In the genomic region with DNA sequence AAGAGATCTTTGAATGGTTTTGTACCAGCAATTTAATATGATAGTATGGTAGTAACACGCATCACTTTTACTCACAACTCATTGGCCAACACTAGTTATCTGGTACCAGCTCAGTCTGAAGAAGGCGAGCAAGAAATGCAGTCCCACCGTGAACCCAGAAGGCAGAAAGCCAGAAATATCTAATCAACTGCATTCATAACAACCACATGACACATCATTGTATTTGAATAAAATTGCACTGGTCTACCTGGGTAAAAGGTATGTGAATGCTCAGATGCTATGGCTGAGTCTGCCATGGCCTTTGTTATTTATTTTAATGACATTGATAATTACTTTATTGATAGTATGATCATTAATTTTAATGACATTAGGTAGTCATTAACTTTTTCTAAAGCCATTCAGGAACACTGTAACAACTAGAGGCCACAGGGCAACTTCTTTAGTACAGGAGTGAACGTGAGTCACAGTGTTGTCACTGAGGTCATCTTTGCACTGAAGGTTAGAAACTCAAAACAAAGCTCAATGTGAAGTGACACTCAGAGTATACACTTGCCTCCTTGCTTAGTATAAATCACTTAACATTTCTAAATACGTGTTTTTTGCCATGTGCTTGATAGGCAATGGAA, we compare ENCODE assay signal across 24 cellular contexts.
DNase-seq lines count a peak whose midpoint lies in the region; FAIRE-seq and TF ChIP-seq lines count a peak whose summit lies in the region.
"Had no signal": no experiment of that assay in that cellular context is flagged by ENCODE, and none has a peak within 500 bp of the region (broad histone marks: within the 10 kb centered on the region; RNA-seq: fewer than 3 reads in every experiment).

No MANE protein-coding gene starts in this region.

- H4K8ac ChIP-seq in mesenchymal stem cell (ENCODE audit: low read length), result no peak overlapping the region

- H3K27ac ChIP-seq in mesenchymal stem cell (ENCODE audit: low read length, poor library complexity, severe bottlenecking), result no peak overlapping the region
- H3K27ac ChIP-seq: adrenal gland, breast epithelium, skin epidermis had no signal

- H3K4me3 ChIP-seq in bronchial epithelial cell (ENCODE audit: low read depth, low read length) (no peak overlapping the region), mesenchymal stem cell (ENCODE audit: insufficient read depth in 1 of 2, low read depth in 1 of 2, low read length in 2 of 2) (no peak overlapping the region)
- H3K4me3 ChIP-seq: adrenal gland, breast epithelium, skin epidermis had no signal

- no peak overlapping the region for H2AFZ ChIP-seq in mesenchymal stem cell (ENCODE audit: low read depth, low read length)

- H2BK12ac ChIP-seq in mesenchymal stem cell (ENCODE audit: low read length in 2 of 2), result no peak overlapping the region

- H3K36me3 ChIP-seq in bronchial epithelial cell (ENCODE audit: control insufficient read depth, insufficient read depth, low read length), result no peaks in the 10 kb centered on the region
- H3K36me3 ChIP-seq in mesenchymal stem cell (ENCODE audit: control insufficient read depth in 1 of 2, insufficient read depth in 2 of 2, low read depth in 1 of 2, low read length in 2 of 2), result no peaks in the 10 kb centered on the region
- H3K36me3 ChIP-seq: adrenal gland, BE2C, breast epithelium had no signal

- no peak overlapping the region for H3K14ac ChIP-seq in mesenchymal stem cell (ENCODE audit: low read length in 2 of 2)

- no peak overlapping the region for H3K23ac ChIP-seq in mesenchymal stem cell (ENCODE audit: low read length in 2 of 2)

- no peak overlapping the region for H2BK5ac ChIP-seq in mesenchymal stem cell (ENCODE audit: low read depth, low read length, poor library complexity, severe bottlenecking)

- H4K91ac ChIP-seq in mesenchymal stem cell (ENCODE audit: low read length), result no peak overlapping the region

- TF ChIP-seq CTCF in bronchial epithelial cell (IDR thresholded peaks at IDR 0.05; ENCODE audit: insufficient read depth, low read length, severe bottlenecking), result no peak

- WGBS in mesenchymal stem cell, result 49% methylated on average over 3 of the region's 5 CpGs

- H3K4me1 ChIP-seq in mesenchymal stem cell (ENCODE audit: control insufficient read depth, insufficient read depth, low read depth, low read length), result peaks cover 6% of the 10 kb centered on the region
- H3K4me1 ChIP-seq: BE2C had no signal

- no peak overlapping the region for H3K9ac ChIP-seq in mesenchymal stem cell (ENCODE audit: low read length)

- no peak overlapping the region for H3K18ac ChIP-seq in mesenchymal stem cell (ENCODE audit: low read depth in 1 of 2, low read length in 2 of 2)

- DNase-seq in Caki2 (ENCODE audit: low read depth), result peak; percentile 54
- DNase-seq in HT-29 (ENCODE audit: low spot score), result peak; percentile 61
- DNase-seq in bronchial epithelial cell (ENCODE audit: low read depth), result peak; percentile 66
- peak; percentile 44 for DNase-seq in mesenchymal stem cell
- DNase-seq in NCI-H2081 (lab: John Stamatoyannopoulos, UW), result no peak
- DNase-seq in ACHN, result no peak
- no peak for DNase-seq in frontal cortex (ENCODE audit: low spot score in 2 of 2)
- DNase-seq in activated effector memory CD4-positive, alpha-beta T cell treated with Interleukin-2 at 50 U/mL for 16 hours, result no peak
- DNase-seq: activated CD4-positive, alpha-beta T cell treated with anti-CD3 and anti-CD28 coated beads for 4 hours; activated naive CD4-positive, alpha-beta T cell treated with Interleukin-2 at 50 U/mL for 16 hours; activated T-cell treated with anti-CD3 and anti-CD28 coated beads, Interleukin-2, amount 50 U/mL, for 4 hours; BE2C; effector memory CD8-positive, alpha-beta T cell; Kasumi-1; NCI-H1092; NCI-H1930; NCI-H2227 treated with DMSO at 0.1 percent for 48 hours; stimulated activated CD4-positive, alpha-beta T cell treated with anti-CD3 and anti-CD28 coated beads, Interleukin-1b, Interleukin-23, amount 100 ng/mL, for 48 hours; substantia nigra; T-helper 2 cell had no signal

- peak overlapping the region; percentile 27 for H2BK120ac ChIP-seq in mesenchymal stem cell (ENCODE audit: low read depth, low read length)

- no peak overlapping the region for H3K4me2 ChIP-seq in mesenchymal stem cell (ENCODE audit: low read length, poor library complexity, severe bottlenecking)

- H2AK5ac ChIP-seq in mesenchymal stem cell (ENCODE audit: low read length, severe bottlenecking), result no peak overlapping the region

- no peaks in the 10 kb centered on the region for H3K9me3 ChIP-seq in mesenchymal stem cell (ENCODE audit: control insufficient read depth, low read length)
- H3K9me3 ChIP-seq: adrenal gland, BE2C, breast epithelium had no signal

- H2BK15ac ChIP-seq in mesenchymal stem cell (ENCODE audit: low read depth, poor library complexity, severe bottlenecking), result no peak overlapping the region

- in situ Hi-C loops in Caki2 (cut with HindIII; ENCODE audit: low pct_unique_long_range_greater_than_20kb, low sequenced_read_pairs), result no loop called here
- in situ Hi-C loops in ACHN (cut with HindIII; ENCODE audit: low pct_ligation_motif_present, low pct_unique_long_range_greater_than_20kb, low sequenced_read_pairs), result no loop called here

- no peak overlapping the region for H3K4ac ChIP-seq in mesenchymal stem cell (ENCODE audit: low read depth in 1 of 2, low read length in 2 of 2)

- FAIRE-seq in bronchial epithelial cell (lab: Jason Lieb, UNC) (no peak), frontal cortex (lab: Jason Lieb, UNC) (no peak)
- FAIRE-seq: colon had no signal

- no peaks in the 10 kb centered on the region for H3K79me1 ChIP-seq in mesenchymal stem cell (replicated peaks; ENCODE audit: low read length, poor library complexity, severe bottlenecking)

- H3K27me3 ChIP-seq in bronchial epithelial cell (ENCODE audit: control insufficient read depth, insufficient read depth, low read length) (no peaks in the 10 kb centered on the region), mesenchymal stem cell (ENCODE audit: control insufficient read depth in 1 of 2, insufficient read depth in 1 of 2, low read length in 2 of 2) (no peaks in the 10 kb centered on the region)
- H3K27me3 ChIP-seq: adrenal gland, BE2C, breast epithelium had no signal

Comparison
In these comparisons a context has a peak if more than half of its experiments do, and no peak if none do; other contexts are left out.
1. DNase-seq: peak in Caki2 (single experiment), HT-29 (single experiment), bronchial epithelial cell (single experiment) and mesenchymal stem cell (single experiment); none in NCI-H2081 (0 of 2), ACHN (single experiment), frontal cortex (0 of 2) and activated effector memory CD4-positive, alpha-beta T cell treated with Interleukin-2 at 50 U/mL for 16 hours (single experiment).